Comparison of ENCODE assay signal across 13 cellular contexts in genomic region chr3:194166682-194167479, GRCh38. TPM values are rescaled to one million over a fixed set of nuclear protein-coding genes. Genes with fewer than 3 reads are reported as not detected.
DNase-seq lines count a peak whose midpoint lies in the region; ATAC-seq and TF ChIP-seq lines count a peak whose summit lies in the region.
"Had no signal": no experiment of that assay in that cellular context is flagged by ENCODE, and none has a peak within 500 bp of the region (broad histone marks: within the 10 kb centered on the region; RNA-seq: fewer than 3 reads in every experiment).

No MANE protein-coding gene starts in this region.

- TF ChIP-seq CTCF in heart left ventricle (IDR thresholded peaks at IDR 0.05) (no peak), ovary (IDR thresholded peaks at IDR 0.05) (no peak)

- H4K20me1 ChIP-seq in GM23248 (ENCODE audit: insufficient read depth) = no peaks in the 10 kb centered on the region
- H4K20me1 ChIP-seq: BLaER1 had no signal

- H3K9me3 ChIP-seq in GM23248 (ENCODE audit: low read depth) = no peaks in the 10 kb centered on the region
- no peaks in the 10 kb centered on the region for H3K9me3 ChIP-seq in heart left ventricle
- no peaks in the 10 kb centered on the region for H3K9me3 ChIP-seq in ovary
- H3K9me3 ChIP-seq: BLaER1 had no signal

- no peak overlapping the region for H2AFZ ChIP-seq in GM23248

- H3K36me3 ChIP-seq in GM23248 (ENCODE audit: low read depth) = no peaks in the 10 kb centered on the region
- no peaks in the 10 kb centered on the region for H3K36me3 ChIP-seq in heart left ventricle
- H3K36me3 ChIP-seq in ovary = no peaks in the 10 kb centered on the region
- H3K36me3 ChIP-seq: BLaER1 had no signal

- H3F3A ChIP-seq in GM23248 (ENCODE audit: insufficient read depth) = no peaks in the 10 kb centered on the region

- H3K4me3 ChIP-seq in GM23248 (no peak overlapping the region), heart left ventricle (no peak overlapping the region), ovary (peak overlapping the region; percentile 15)
- H3K4me3 ChIP-seq: BLaER1 had no signal

- peak; percentile 7 for DNase-seq in GM23248
- DNase-seq in heart left ventricle = peak in 3 of 5 donors; percentile 14 to 41 (median 37)
- DNase-seq in ovary = peak in 2 of 5 donors; percentile 44 to 62
- no peak for DNase-seq in head of caudate nucleus
- DNase-seq: activated CD4-positive, alpha-beta T cell treated with anti-CD3 and anti-CD28 coated beads for 36 hours; activated naive CD4-positive, alpha-beta T cell treated with anti-CD3 and anti-CD28 coated beads for 36 hours; effector memory CD8-positive, alpha-beta T cell; NCI-H2081 treated with DMSO at 0.1 percent for 48 hours had no signal

- no peak overlapping the region for H3K9ac ChIP-seq in GM23248
- H3K9ac ChIP-seq: BLaER1 had no signal

- H3K4me1 ChIP-seq in GM23248 (ENCODE audit: insufficient read depth) = no peaks in the 10 kb centered on the region
- H3K4me1 ChIP-seq in heart left ventricle = peaks cover 0 to 21% (median 12%) of the 10 kb centered on the region in 12 donors
- peaks cover 2% of the 10 kb centered on the region for H3K4me1 ChIP-seq in ovary (ENCODE audit: insufficient read depth)

- TF ChIP-seq EP300 in ovary (IDR thresholded peaks at IDR 0.05) = no peak

- H3K27ac ChIP-seq in GM23248 = no peak overlapping the region
- H3K27ac ChIP-seq in heart left ventricle = no peak overlapping the region
- no peak overlapping the region for H3K27ac ChIP-seq in ovary
- H3K27ac ChIP-seq: BLaER1 had no signal

- TF ChIP-seq POLR2A in heart left ventricle (IDR thresholded peaks at IDR 0.05) (no peak), ovary (IDR thresholded peaks at IDR 0.05) (no peak)

- no peaks in the 10 kb centered on the region for H3K79me2 ChIP-seq in GM23248 (ENCODE audit: insufficient read depth)

- intact Hi-C loops in heart left ventricle (cut with DNase I) = loop anchor here in 2 of 10 donors (5.0 kb wide), 2 partner anchors 80 to 85 kb away; no protein-coding TSS in a partner anchor
- intact Hi-C loops in ovary (cut with DNase I) = no loop called here
- intact Hi-C loops in head of caudate nucleus (cut with DNase I) = no loop called here

- WGBS in GM23248 (ENCODE audit: low coverage in 1 of 2, low lambda C conversion rate in 2 of 2, missing lambda C conversion rate in 2 of 2), 2 experiments = 29 to 32% methylated on average over 16 of the region's 16 CpGs
- 38 to 49% (median 43%) methylated on average over 16 of the region's 16 CpGs for WGBS in heart left ventricle, 4 donors
- 10 to 14% (median 11%) methylated on average over 16 of the region's 16 CpGs for WGBS in ovary, 3 donors

- ATAC-seq in heart left ventricle (peak in 3 of 4 donors; percentile 63 to 87 (median 74)), GM18867 (IDR thresholded peaks at IDR 0.05; ENCODE audit: unreplicated experiment) (no peak), HG03439 (IDR thresholded peaks at IDR 0.05; ENCODE audit: unreplicated experiment) (no peak), HG02642 (IDR thresholded peaks at IDR 0.05; ENCODE audit: poor library complexity, unreplicated experiment) (no peak)
- ATAC-seq: activated CD4-positive, alpha-beta T cell treated with anti-CD3 and anti-CD28 coated beads for 36 hours; effector memory CD8-positive, alpha-beta T cell had no signal

- no peaks in the 10 kb centered on the region for H3K9me2 ChIP-seq in GM23248 (ENCODE audit: insufficient read depth)

- H3K4me2 ChIP-seq in GM23248 (ENCODE audit: unreplicated experiment) = no peak overlapping the region
- H3K4me2 ChIP-seq: BLaER1 had no signal

- in situ Hi-C loops in GM23248 (cut with MboI) = loop anchor here (25.0 kb wide), 1 partner anchor 380 kb away; no protein-coding TSS in a partner anchor

- H3K27me3 ChIP-seq in GM23248 (replicated peaks; ENCODE audit: insufficient read depth) (peaks cover 67% of the 10 kb centered on the region), heart left ventricle (peaks cover 0 to 17% (median 0%) of the 10 kb centered on the region in 9 donors), ovary (no peaks in the 10 kb centered on the region)
- H3K27me3 ChIP-seq: BLaER1 had no signal

TF ChIP-seq in PFSK-1, 5 proteins besides CTCF, POLR2A, EP300 and RAD21:
- TF ChIP-seq POLR2AphosphoS5 (IDR thresholded peaks at IDR 0.05; ENCODE audit: low read depth, low read length) = 0 out of 2 replicates have a peak, but pooled peaks have one; percentile 25
- TF ChIP-seq, protein P1, sequence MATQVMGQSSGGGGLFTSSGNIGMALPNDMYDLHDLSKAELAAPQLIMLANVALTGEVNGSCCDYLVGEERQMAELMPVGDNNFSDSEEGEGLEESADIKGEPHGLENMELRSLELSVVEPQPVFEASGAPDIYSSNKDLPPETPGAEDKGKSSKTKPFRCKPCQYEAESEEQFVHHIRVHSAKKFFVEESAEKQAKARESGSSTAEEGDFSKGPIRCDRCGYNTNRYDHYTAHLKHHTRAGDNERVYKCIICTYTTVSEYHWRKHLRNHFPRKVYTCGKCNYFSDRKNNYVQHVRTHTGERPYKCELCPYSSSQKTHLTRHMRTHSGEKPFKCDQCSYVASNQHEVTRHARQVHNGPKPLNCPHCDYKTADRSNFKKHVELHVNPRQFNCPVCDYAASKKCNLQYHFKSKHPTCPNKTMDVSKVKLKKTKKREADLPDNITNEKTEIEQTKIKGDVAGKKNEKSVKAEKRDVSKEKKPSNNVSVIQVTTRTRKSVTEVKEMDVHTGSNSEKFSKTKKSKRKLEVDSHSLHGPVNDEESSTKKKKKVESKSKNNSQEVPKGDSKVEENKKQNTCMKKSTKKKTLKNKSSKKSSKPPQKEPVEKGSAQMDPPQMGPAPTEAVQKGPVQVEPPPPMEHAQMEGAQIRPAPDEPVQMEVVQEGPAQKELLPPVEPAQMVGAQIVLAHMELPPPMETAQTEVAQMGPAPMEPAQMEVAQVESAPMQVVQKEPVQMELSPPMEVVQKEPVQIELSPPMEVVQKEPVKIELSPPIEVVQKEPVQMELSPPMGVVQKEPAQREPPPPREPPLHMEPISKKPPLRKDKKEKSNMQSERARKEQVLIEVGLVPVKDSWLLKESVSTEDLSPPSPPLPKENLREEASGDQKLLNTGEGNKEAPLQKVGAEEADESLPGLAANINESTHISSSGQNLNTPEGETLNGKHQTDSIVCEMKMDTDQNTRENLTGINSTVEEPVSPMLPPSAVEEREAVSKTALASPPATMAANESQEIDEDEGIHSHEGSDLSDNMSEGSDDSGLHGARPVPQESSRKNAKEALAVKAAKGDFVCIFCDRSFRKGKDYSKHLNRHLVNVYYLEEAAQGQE (IDR thresholded peaks at IDR 0.05; ENCODE audit: insufficient read depth in 1 of 2, low read depth in 2 of 2, low read length in 2 of 2) = no peak
- 0 out of 2 replicates have a peak, but pooled peaks have one; percentile 20 for TF ChIP-seq TAF1 (IDR thresholded peaks at IDR 0.05; ENCODE audit: borderline replicate concordance, insufficient read depth, low read length)
- TF ChIP-seq SIN3A (IDR thresholded peaks at IDR 0.05; ENCODE audit: borderline replicate concordance, insufficient read depth, low read length) = no peak
- TF ChIP-seq FOXP2 (optimal IDR thresholded peaks at IDR 0.05; ENCODE audit: borderline replicate concordance, extremely low read depth, extremely low read length, insufficient read depth) = no peak

RNA-seq across cellular contexts. Expression of gene HES1, which starts 30.9 kb away (rescaled TPM):
- 13.0 and 13.8 TPM in 2 replicates for total RNA-seq in GM23248 (2014; rRNA removed; shearing (Covaris generic))
- polyA plus RNA-seq in GM23248 (2016; fragmentation: Nextera tagmentation; extraction: Ambion mirVana) (8.8 and 10.3 TPM in 2 replicates), heart left ventricle (10 to 100 TPM in 1 of 2 donors, 1 to 10 TPM in 1; 9.2 to 11.7 TPM), ovary (10 to 100 TPM; 18.5 to 35.0 TPM)
- 50.8 TPM for polyA plus RNA-seq in PFSK-1 (2012; ENCODE audit: insufficient read length, low read depth)
- total RNA-seq in heart left ventricle (10 to 100 TPM in 7 of 9 donors, 1 to 10 TPM in 2; 9.2 to 32.3 (median 19.2) TPM), ovary (100 to 1,000 TPM in 1 of 7 donors, 10 to 100 TPM in 6; 16.7 to 116 (median 41.3) TPM)

Comparison
In these comparisons a context has a peak if more than half of its experiments do, and no peak if none do; other contexts are left out.
1. DNase-seq: peak in GM23248 (single experiment) and heart left ventricle (3 of 5); none in head of caudate nucleus (0 of 42).
2. ATAC-seq: peak in heart left ventricle (3 of 4); none in GM18867 (single experiment), HG03439 (single experiment) and HG02642 (single experiment).